1 cellular context compared by ENCODE assay signal in genomic region chr4:4765811-4766210, GRCh38.
TF ChIP-seq lines count a peak whose summit lies in the region.

No MANE protein-coding gene starts in this region.

TF ChIP-seq in K562, 482 proteins besides CTCF, POLR2A, EP300 and RAD21:
- TF ChIP-seq RREB1 (CRISPR knock-in tag; IDR thresholded peaks at IDR 0.05) = no peak
- no peak for TF ChIP-seq CREB1 (IDR thresholded peaks at IDR 0.05)
- TF ChIP-seq CREB1 (CRISPR knock-in tag; IDR thresholded peaks at IDR 0.05) = no peak
- no peak for TF ChIP-seq JUN (IDR thresholded peaks at IDR 0.05; ENCODE audit: borderline replicate concordance, low read depth, low read length)
- no peak for TF ChIP-seq JUN (CRISPR knock-in tag; IDR thresholded peaks at IDR 0.05; ENCODE audit: borderline replicate concordance)
- no peak for TF ChIP-seq BRCA1 (IDR thresholded peaks at IDR 0.05)
- no peak for TF ChIP-seq BRCA1 (CRISPR knock-in tag; IDR thresholded peaks at IDR 0.05)
- no peak for TF ChIP-seq RBM17 (IDR thresholded peaks at IDR 0.05; ENCODE audit: borderline replicate concordance, low read depth, low read length)
- no peak for TF ChIP-seq CGGBP1 (CRISPR knock-in tag; IDR thresholded peaks at IDR 0.05)
- no peak for TF ChIP-seq E2F5 (CRISPR knock-in tag; IDR thresholded peaks at IDR 0.05)
- no peak for TF ChIP-seq POU5F1 (IDR thresholded peaks at IDR 0.05; ENCODE audit: borderline replicate concordance, low read depth, low read length, partially characterized antibody)
- no peak for TF ChIP-seq E4F1 (CRISPR knock-in tag; IDR thresholded peaks at IDR 0.05; ENCODE audit: borderline replicate concordance)
- TF ChIP-seq FOXJ3 (CRISPR knock-in tag; IDR thresholded peaks at IDR 0.05) = no peak
- TF ChIP-seq MYC (IDR thresholded peaks at IDR 0.05; ENCODE audit: low read depth, low read length) = no peak
- TF ChIP-seq MYC (CRISPR knock-in tag; IDR thresholded peaks at IDR 0.05; ENCODE audit: borderline replicate concordance, low read depth) = no peak
- TF ChIP-seq RBM34 (IDR thresholded peaks at IDR 0.05; ENCODE audit: borderline replicate concordance, insufficient read depth, low read length) = no peak
- no peak for TF ChIP-seq PATZ1 (CRISPR knock-in tag; IDR thresholded peaks at IDR 0.05; ENCODE audit: borderline replicate concordance)
